Comparison of ENCODE assay signal across 8 cellular contexts in genomic region chr22:19891350-19892248, GRCh38. TPM values are rescaled to one million over a fixed set of nuclear protein-coding genes. Genes with fewer than 3 reads are reported as not detected.
A peak's percentile ranks its signal among the peaks of the same experiment; 100 is the strongest.
DNase-seq lines count a peak whose midpoint lies in the region; ATAC-seq and TF ChIP-seq lines count a peak whose summit lies in the region.

No MANE protein-coding gene starts in this region.

- no peaks in the 10 kb centered on the region for H3K4me1 ChIP-seq in mucosa of descending colon (ENCODE audit: low read depth)

- DNase-seq in DMS79 treated with DMSO at 0.1 percent for 48 hours (lab: John Stamatoyannopoulos, UW) (peak; percentile 4), DMS79 (lab: John Stamatoyannopoulos, UW) (no peak), NCI-H1694 (lab: John Stamatoyannopoulos, UW) (peak; percentile 10), caudate nucleus (lab: John Stamatoyannopoulos, UW) (peak in 39 of 61 donors; percentile 16 to 93 (median 39)), mucosa of descending colon (peak in 2 of 3 donors; percentile 35 to 69)
- peak; percentile 72 for DNase-seq in stimulated activated CD8-positive, alpha-beta memory T cell treated with anti-CD3 and anti-CD28 coated beads, Interleukin-7, amount 100 ng/mL, for 24 hours (ENCODE audit: low read depth)

- no peaks in the 10 kb centered on the region for H3K36me3 ChIP-seq in mucosa of descending colon (ENCODE audit: low read depth)

- peak overlapping the region; percentile 42 for H3K27ac ChIP-seq in VCaP
- H3K27ac ChIP-seq in caudate nucleus (ENCODE audit: low read depth, low read length) = no peak overlapping the region

- H3K9me3 ChIP-seq in mucosa of descending colon = no peaks in the 10 kb centered on the region

- intact Hi-C loops in mucosa of descending colon (cut with DNase I, micrococcal nuclease) = no loop called here

- ATAC-seq in mucosa of descending colon (peak; percentile 78), GM21423 (IDR thresholded peaks at IDR 0.05; ENCODE audit: unreplicated experiment) (no peak)

- no peak for TF ChIP-seq CTCF in VCaP (conservative IDR thresholded peaks at IDR 0.05)
- TF ChIP-seq CTCF in mucosa of descending colon (IDR thresholded peaks at IDR 0.05) = no peak

- H3K4me3 ChIP-seq in mucosa of descending colon = no peak overlapping the region

RNA-seq across cellular contexts. Expression of gene GNB1L, which starts 36.9 kb away (rescaled TPM):
- total RNA-seq in mucosa of descending colon = 1 to 10 TPM; 2.7 to 4.7 (median 3.4) TPM

RNA-seq across cellular contexts. Expression of gene RTL10, which starts 36.9 kb away (rescaled TPM):
- 10 to 100 TPM; 10.1 to 12.2 (median 11.9) TPM for total RNA-seq in mucosa of descending colon

RNA-seq across cellular contexts. Expression of gene COMT, which starts 50.0 kb away (rescaled TPM):
- total RNA-seq in mucosa of descending colon = 10 to 100 TPM; 61.2 to 88.7 (median 70.7) TPM

RNA-seq across cellular contexts. Expression of gene TXNRD2, which starts 50.0 kb away (rescaled TPM):
- 10 to 100 TPM; 20.9 to 23.6 (median 22.6) TPM for total RNA-seq in mucosa of descending colon
